1 cellular context compared by ENCODE assay signal in the genomic region with DNA sequence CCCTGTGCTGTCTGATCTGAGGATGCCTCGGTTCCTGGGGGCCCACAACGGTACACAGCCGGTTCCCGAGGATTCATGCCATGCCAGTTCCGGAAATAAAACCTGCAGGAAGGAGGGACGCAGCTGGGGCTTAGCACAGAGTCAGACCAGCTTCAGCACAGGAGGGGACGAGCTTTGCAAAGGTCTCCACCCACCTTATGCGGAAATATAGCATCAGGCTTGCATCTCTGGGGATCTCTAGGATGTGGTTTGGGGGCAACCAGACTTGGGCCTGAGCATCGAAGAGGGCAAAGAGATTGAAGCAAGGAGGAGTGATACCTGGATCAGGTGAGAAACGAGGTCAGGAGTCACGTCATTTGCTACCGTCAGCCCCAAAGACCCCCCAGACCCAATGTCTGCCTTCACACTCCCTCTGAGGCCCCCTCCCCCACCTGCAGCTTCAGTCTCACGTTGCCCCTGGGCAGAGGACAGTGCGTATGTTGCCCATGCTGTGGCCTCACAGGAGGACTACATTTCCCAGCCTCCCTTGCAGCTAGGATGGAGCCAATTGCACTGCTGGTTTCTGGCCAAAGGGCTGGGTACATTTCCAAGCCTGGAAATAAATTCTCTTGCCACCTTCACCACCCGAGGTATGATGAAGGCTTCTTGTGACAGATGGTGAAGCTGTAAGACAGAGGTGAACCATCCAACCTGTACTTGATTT.
TF ChIP-seq lines count a peak whose summit lies in the region.

No MANE protein-coding gene starts in this region.

TF ChIP-seq in K562, 482 proteins besides CTCF, POLR2A, EP300 and RAD21:
- TF ChIP-seq ZNF143 (CRISPR knock-in tag; IDR thresholded peaks at IDR 0.05) = peak; percentile 69
- TF ChIP-seq HCFC1 (IDR thresholded peaks at IDR 0.05; ENCODE audit: low read depth, low read length) = peak; percentile 74
- peak; percentile 30 to 38; a peak in 2 of 4 replicates for TF ChIP-seq SIX5 (IDR thresholded peaks at IDR 0.05; ENCODE audit: borderline replicate concordance in 1 of 2, insufficient read depth in 1 of 2, low read depth in 1 of 2, low read length in 2 of 2)
- TF ChIP-seq ZNF280A (IDR thresholded peaks at IDR 0.05; ENCODE audit: low read depth, partially characterized antibody) = no peak
- TF ChIP-seq NUFIP1 (IDR thresholded peaks at IDR 0.05; ENCODE audit: partially characterized antibody) = no peak
